1 cellular context compared by ENCODE assay signal in genomic region chrX:70133303-70134115, GRCh38.
TF ChIP-seq lines count a peak whose summit lies in the region.

Gene IGBP1, plus strand, starts transcription at chrX:70133447. Its CDS starts 501 bp downstream, at chrX:70133948.

TF ChIP-seq in HEK293, 187 proteins besides CTCF, POLR2A, EP300 and RAD21 (continued from another document and continues in another):
- peak; percentile 63; the same call in 1 of the 2 replicates for TF ChIP-seq ZBTB11 (tag by site-specific recombination; conservative IDR thresholded peaks at IDR 0.05; ENCODE audit: low read depth)
- TF ChIP-seq ZNF280D (tag by site-specific recombination; IDR thresholded peaks at IDR 0.05), result 0 out of 2 replicates have a peak, but pooled peaks have one; percentile 5
- TF ChIP-seq ZBTB48 (tag by site-specific recombination; IDR thresholded peaks at IDR 0.05), result peak; percentile 92
- peak; percentile 69; the same call in 1 of the 2 replicates for TF ChIP-seq ZNF76 (tag by site-specific recombination; IDR thresholded peaks at IDR 0.05; ENCODE audit: borderline replicate concordance, low read depth)
- TF ChIP-seq KLF17 (tag by site-specific recombination; IDR thresholded peaks at IDR 0.05), result 0 out of 2 replicates have a peak, but pooled peaks have one; percentile 19
- TF ChIP-seq BCL11A (tag by site-specific recombination; IDR thresholded peaks at IDR 0.05; ENCODE audit: low read depth), result 0 out of 2 replicates have a peak, but pooled peaks have one; percentile 27
- peak; percentile 83 for TF ChIP-seq ZEB2 (tag by site-specific recombination; IDR thresholded peaks at IDR 0.05)
- TF ChIP-seq ZNF501 (tag by site-specific recombination; IDR thresholded peaks at IDR 0.05), result peak; percentile 69; the same call in 1 of the 2 replicates
- TF ChIP-seq ZFP69B (tag by site-specific recombination; IDR thresholded peaks at IDR 0.05), result peak; percentile 61
- TF ChIP-seq SP2 (tag by site-specific recombination; IDR thresholded peaks at IDR 0.05), result peak; percentile 74
- TF ChIP-seq ZNF138 (tag by site-specific recombination; IDR thresholded peaks at IDR 0.05; ENCODE audit: borderline replicate concordance), result no peak
- TF ChIP-seq ZBTB17 (tag by site-specific recombination; IDR thresholded peaks at IDR 0.05), result peak; percentile 58
- TF ChIP-seq ZXDB (tag by site-specific recombination; IDR thresholded peaks at IDR 0.05), result peak; percentile 70
- no peak for TF ChIP-seq ZNF624 (tag by site-specific recombination; IDR thresholded peaks at IDR 0.05)
- TF ChIP-seq ZNF580 (tag by site-specific recombination; IDR thresholded peaks at IDR 0.05), result peak; percentile 84
- TF ChIP-seq ZNF473 (tag by site-specific recombination; IDR thresholded peaks at IDR 0.05), result no peak
- TF ChIP-seq ZNF341 (tag by site-specific recombination; IDR thresholded peaks at IDR 0.05; ENCODE audit: low read depth), result peak; percentile 76; the same call in 1 of the 2 replicates
- TF ChIP-seq ZNF600 (tag by site-specific recombination; IDR thresholded peaks at IDR 0.05), result 0 out of 2 replicates have a peak, but pooled peaks have one; percentile 37
- peak; percentile 59 for TF ChIP-seq PRDM10 (tag by site-specific recombination; IDR thresholded peaks at IDR 0.05)
- peak; percentile 14; the same call in 1 of the 2 replicates for TF ChIP-seq ZNF391 (tag by site-specific recombination; IDR thresholded peaks at IDR 0.05; ENCODE audit: borderline replicate concordance, low read depth)
- TF ChIP-seq GLIS1 (tag by site-specific recombination; IDR thresholded peaks at IDR 0.05), result peak; percentile 52
- TF ChIP-seq ZNF654 (tag by site-specific recombination; IDR thresholded peaks at IDR 0.05; ENCODE audit: low read depth), result peak; percentile 41
- TF ChIP-seq KLF10 (tag by site-specific recombination; IDR thresholded peaks at IDR 0.05), result 0 out of 2 replicates have a peak, but pooled peaks have one; percentile 25
- TF ChIP-seq ZNF10 (tag by site-specific recombination; IDR thresholded peaks at IDR 0.05), result peak; percentile 22; the same call in 1 of the 2 replicates
- TF ChIP-seq TCF7L2 (IDR thresholded peaks at IDR 0.05; ENCODE audit: borderline replicate concordance, low read depth, low read length), result peak; percentile 53; the same call in 1 of the 2 replicates
- peak; percentile 60; the same call in 1 of the 2 replicates for TF ChIP-seq IKZF3 (tag by site-specific recombination; IDR thresholded peaks at IDR 0.05)
- TF ChIP-seq ZSCAN23 (tag by site-specific recombination; IDR thresholded peaks at IDR 0.05), result no peak
- 0 out of 2 replicates have a peak, but pooled peaks have one; percentile 11 for TF ChIP-seq ZNF660 (tag by site-specific recombination; IDR thresholded peaks at IDR 0.05)
- peak; percentile 24; the same call in 1 of the 2 replicates for TF ChIP-seq KLF8 (tag by site-specific recombination; IDR thresholded peaks at IDR 0.05)
- no peak for TF ChIP-seq ZNF776 (tag by site-specific recombination; IDR thresholded peaks at IDR 0.05; ENCODE audit: borderline replicate concordance)
- TF ChIP-seq ZNF394 (tag by site-specific recombination; IDR thresholded peaks at IDR 0.05; ENCODE audit: borderline replicate concordance), result peak; percentile 10; the same call in 1 of the 2 replicates
- TF ChIP-seq ZNF514 (tag by site-specific recombination; IDR thresholded peaks at IDR 0.05), result no peak
- TF ChIP-seq ZNF324 (tag by site-specific recombination; IDR thresholded peaks at IDR 0.05), result 0 out of 2 replicates have a peak, but pooled peaks have one; percentile 53
- TF ChIP-seq ZFHX2 (tag by site-specific recombination; conservative IDR thresholded peaks at IDR 0.05), result peak; percentile 98
- TF ChIP-seq MEIS1 (CRISPR knock-in tag; IDR thresholded peaks at IDR 0.05; ENCODE audit: borderline replicate concordance), result no peak
- no peak for TF ChIP-seq HOXA7 (CRISPR knock-in tag; IDR thresholded peaks at IDR 0.05; ENCODE audit: borderline replicate concordance)
- peak; percentile 96 for TF ChIP-seq GLIS2 (tag by site-specific recombination; IDR thresholded peaks at IDR 0.05)
- TF ChIP-seq ZNF837 (tag by site-specific recombination; IDR thresholded peaks at IDR 0.05), result no peak
- 0 out of 2 replicates have a peak, but pooled peaks have one; percentile 16 for TF ChIP-seq ZNF398 (tag by site-specific recombination; IDR thresholded peaks at IDR 0.05)
- no peak for TF ChIP-seq ZNF791 (tag by site-specific recombination; IDR thresholded peaks at IDR 0.05)
- TF ChIP-seq ZBTB10 (tag by site-specific recombination; IDR thresholded peaks at IDR 0.05), result peak; percentile 76
- TF ChIP-seq KLF16 (tag by site-specific recombination; IDR thresholded peaks at IDR 0.05), result peak; percentile 53; the same call in 1 of the 2 replicates
- no peak for TF ChIP-seq ZNF26 (tag by site-specific recombination; IDR thresholded peaks at IDR 0.05)
